1 cellular context compared by ENCODE assay signal in the genomic region with DNA sequence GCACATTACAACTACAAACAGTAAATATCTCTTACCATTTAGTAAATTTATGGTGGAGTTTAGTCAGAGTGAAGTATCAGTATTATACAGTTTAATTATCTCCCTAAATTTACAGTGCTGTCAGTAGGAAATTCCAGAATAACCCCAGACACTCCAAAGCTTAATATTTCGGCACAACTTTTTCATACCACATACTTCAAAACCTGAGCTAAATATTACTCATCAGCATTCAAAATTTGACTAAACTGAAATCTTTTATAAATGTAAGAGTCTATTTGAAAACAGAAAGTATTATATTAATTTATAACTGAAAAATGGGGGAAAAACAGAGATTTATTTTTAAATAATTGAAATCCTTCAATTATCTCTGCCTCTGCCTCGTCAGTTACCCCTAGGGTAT.
TF ChIP-seq lines count a peak whose summit lies in the region.

No MANE protein-coding gene starts in this region.

TF ChIP-seq in GM23338, 12 proteins besides CTCF, POLR2A, EP300 and RAD21 (continued from another document):
- TF ChIP-seq, protein P1, sequence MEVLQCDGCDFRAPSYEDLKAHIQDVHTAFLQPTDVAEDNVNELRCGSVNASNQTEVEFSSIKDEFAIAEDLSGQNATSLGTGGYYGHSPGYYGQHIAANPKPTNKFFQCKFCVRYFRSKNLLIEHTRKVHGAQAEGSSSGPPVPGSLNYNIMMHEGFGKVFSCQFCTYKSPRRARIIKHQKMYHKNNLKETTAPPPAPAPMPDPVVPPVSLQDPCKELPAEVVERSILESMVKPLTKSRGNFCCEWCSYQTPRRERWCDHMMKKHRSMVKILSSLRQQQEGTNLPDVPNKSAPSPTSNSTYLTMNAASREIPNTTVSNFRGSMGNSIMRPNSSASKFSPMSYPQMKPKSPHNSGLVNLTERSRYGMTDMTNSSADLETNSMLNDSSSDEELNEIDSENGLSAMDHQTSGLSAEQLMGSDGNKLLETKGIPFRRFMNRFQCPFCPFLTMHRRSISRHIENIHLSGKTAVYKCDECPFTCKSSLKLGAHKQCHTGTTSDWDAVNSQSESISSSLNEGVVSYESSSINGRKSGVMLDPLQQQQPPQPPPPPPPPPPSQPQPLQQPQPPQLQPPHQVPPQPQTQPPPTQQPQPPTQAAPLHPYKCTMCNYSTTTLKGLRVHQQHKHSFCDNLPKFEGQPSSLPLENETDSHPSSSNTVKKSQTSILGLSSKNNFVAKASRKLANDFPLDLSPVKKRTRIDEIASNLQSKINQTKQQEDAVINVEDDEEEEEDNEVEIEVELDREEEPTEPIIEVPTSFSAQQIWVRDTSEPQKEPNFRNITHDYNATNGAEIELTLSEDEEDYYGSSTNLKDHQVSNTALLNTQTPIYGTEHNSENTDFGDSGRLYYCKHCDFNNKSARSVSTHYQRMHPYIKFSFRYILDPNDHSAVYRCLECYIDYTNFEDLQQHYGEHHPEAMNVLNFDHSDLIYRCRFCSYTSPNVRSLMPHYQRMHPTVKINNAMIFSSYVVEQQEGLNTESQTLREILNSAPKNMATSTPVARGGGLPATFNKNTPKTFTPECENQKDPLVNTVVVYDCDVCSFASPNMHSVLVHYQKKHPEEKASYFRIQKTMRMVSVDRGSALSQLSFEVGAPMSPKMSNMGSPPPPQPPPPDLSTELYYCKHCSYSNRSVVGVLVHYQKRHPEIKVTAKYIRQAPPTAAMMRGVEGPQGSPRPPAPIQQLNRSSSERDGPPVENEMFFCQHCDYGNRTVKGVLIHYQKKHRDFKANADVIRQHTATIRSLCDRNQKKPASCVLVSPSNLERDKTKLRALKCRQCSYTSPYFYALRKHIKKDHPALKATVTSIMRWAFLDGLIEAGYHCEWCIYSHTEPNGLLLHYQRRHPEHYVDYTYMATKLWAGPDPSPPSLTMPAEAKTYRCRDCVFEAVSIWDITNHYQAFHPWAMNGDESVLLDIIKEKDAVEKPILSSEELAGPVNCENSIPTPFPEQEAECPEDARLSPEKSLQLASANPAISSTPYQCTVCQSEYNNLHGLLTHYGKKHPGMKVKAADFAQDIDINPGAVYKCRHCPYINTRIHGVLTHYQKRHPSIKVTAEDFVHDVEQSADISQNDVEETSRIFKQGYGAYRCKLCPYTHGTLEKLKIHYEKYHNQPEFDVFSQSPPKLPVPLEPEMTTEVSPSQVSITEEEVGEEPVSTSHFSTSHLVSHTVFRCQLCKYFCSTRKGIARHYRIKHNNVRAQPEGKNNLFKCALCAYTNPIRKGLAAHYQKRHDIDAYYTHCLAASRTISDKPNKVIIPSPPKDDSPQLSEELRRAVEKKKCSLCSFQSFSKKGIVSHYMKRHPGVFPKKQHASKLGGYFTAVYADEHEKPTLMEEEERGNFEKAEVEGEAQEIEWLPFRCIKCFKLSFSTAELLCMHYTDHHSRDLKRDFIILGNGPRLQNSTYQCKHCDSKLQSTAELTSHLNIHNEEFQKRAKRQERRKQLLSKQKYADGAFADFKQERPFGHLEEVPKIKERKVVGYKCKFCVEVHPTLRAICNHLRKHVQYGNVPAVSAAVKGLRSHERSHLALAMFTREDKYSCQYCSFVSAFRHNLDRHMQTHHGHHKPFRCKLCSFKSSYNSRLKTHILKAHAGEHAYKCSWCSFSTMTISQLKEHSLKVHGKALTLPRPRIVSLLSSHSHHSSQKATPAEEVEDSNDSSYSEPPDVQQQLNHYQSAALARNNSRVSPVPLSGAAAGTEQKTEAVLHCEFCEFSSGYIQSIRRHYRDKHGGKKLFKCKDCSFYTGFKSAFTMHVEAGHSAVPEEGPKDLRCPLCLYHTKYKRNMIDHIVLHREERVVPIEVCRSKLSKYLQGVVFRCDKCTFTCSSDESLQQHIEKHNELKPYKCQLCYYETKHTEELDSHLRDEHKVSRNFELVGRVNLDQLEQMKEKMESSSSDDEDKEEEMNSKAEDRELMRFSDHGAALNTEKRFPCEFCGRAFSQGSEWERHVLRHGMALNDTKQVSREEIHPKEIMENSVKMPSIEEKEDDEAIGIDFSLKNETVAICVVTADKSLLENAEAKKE (CRISPR knock-in tag; IDR thresholded peaks at IDR 0.05): no peak
- TF ChIP-seq JUNB (IDR thresholded peaks at IDR 0.05; ENCODE audit: unreplicated experiment): no peak
